2 cellular contexts compared by ENCODE assay signal in genomic region chr17:27209316-27209715, GRCh38.
TF ChIP-seq lines count a peak whose summit lies in the region.

No MANE protein-coding gene starts in this region.

TF ChIP-seq in SK-N-SH, 30 proteins besides CTCF, POLR2A, EP300 and RAD21 (continued from another document):
- TF ChIP-seq IRF3 (IDR thresholded peaks at IDR 0.05; ENCODE audit: low read depth, low read length) (no peak), EZH2phosphoT487 (IDR thresholded peaks at IDR 0.05; ENCODE audit: borderline replicate concordance, low read depth) (no peak), FOSL2 (IDR thresholded peaks at IDR 0.05; ENCODE audit: borderline replicate concordance, low read depth) (no peak), MEF2A (IDR thresholded peaks at IDR 0.05; ENCODE audit: borderline replicate concordance, low read depth) (no peak), SIN3A (IDR thresholded peaks at IDR 0.05; ENCODE audit: borderline replicate concordance, low read depth, low read length) (no peak), POLR2AphosphoS5 (IDR thresholded peaks at IDR 0.05; ENCODE audit: low read depth, low read length) (no peak), TCF12 (IDR thresholded peaks at IDR 0.05) (peak; percentile 55; the same call in 1 of the 2 replicates), MAX (IDR thresholded peaks at IDR 0.05; ENCODE audit: low read depth) (no peak), ELF1 (IDR thresholded peaks at IDR 0.05) (no peak), JUND (IDR thresholded peaks at IDR 0.05) (no peak), RCOR1 (IDR thresholded peaks at IDR 0.05; ENCODE audit: low read length) (peak; percentile 86), ZBTB33 (IDR thresholded peaks at IDR 0.05; ENCODE audit: borderline replicate concordance, low read depth) (no peak), YY1 (IDR thresholded peaks at IDR 0.05; ENCODE audit: low read depth) (no peak), TEAD4 (IDR thresholded peaks at IDR 0.05; ENCODE audit: borderline replicate concordance, insufficient read depth) (no peak), MXI1 (IDR thresholded peaks at IDR 0.05; ENCODE audit: low read depth, low read length) (no peak), PBX3 (IDR thresholded peaks at IDR 0.05) (no peak), NFIC (IDR thresholded peaks at IDR 0.05; ENCODE audit: borderline replicate concordance) (no peak)

TF ChIP-seq in K562, 482 proteins besides CTCF, POLR2A, EP300 and RAD21 (continued from another document):
- TF ChIP-seq ZNF584 (CRISPR knock-in tag; IDR thresholded peaks at IDR 0.05; ENCODE audit: low read depth) (no peak), RBM17 (IDR thresholded peaks at IDR 0.05; ENCODE audit: borderline replicate concordance, low read depth, low read length) (no peak), MAX (CRISPR knock-in tag; IDR thresholded peaks at IDR 0.05) (no peak), ZNF764 (CRISPR knock-in tag; IDR thresholded peaks at IDR 0.05; ENCODE audit: low read depth) (no peak), SMC3 (conservative IDR thresholded peaks at IDR 0.05; ENCODE audit: insufficient read depth, low read depth, low read length) (no peak), ZNF41 (CRISPR knock-in tag; conservative IDR thresholded peaks at IDR 0.05) (no peak), POLR2AphosphoS2 (IDR thresholded peaks at IDR 0.05; ENCODE audit: low read length) (no peak), MAFK (IDR thresholded peaks at IDR 0.05; ENCODE audit: low read length) (no peak), KDM1A (IDR thresholded peaks at IDR 0.05) (no peak), ELF1 (tag; IDR thresholded peaks at IDR 0.05) (no peak), ELF4 (CRISPR knock-in tag; IDR thresholded peaks at IDR 0.05) (no peak)
